ENCODE assay signal across 1 cellular context in the genomic region with DNA sequence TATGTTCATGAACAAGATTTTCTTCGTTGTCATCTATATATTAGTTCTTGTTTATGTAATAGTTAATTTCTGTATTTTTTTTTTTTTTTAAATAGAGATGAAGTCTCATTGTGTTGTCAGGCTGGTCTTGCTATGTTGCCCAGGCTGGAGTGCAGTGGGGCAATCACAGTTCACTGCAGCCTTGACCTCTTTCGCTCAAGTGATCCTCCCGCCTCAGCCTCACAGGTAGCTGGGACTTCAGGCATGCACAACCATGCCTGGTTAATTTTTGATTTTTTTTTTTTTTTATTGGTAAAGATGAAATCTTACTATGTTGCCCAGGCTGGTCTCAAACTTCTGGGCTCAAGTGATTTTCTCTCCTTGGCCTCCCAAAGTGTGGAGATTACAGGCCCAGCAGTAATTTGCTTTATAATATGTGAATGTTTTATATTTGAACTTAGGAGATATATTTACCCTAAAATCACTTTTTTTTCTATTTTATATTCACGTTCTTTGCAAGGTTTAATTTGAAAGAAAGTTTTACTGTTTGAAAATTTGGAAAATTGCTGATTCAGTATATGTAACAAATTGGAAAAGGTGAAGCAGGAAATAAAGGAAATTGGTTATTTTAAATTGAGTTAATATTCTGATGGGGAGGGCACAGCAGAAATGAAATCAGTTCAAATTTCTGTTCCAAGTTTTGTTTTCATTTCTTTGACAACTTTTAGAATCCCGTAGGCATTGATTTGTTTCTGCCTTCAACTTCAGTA.
TF ChIP-seq lines count a peak whose summit lies in the region.

No MANE protein-coding gene starts in this region.

TF ChIP-seq in HepG2, 621 proteins besides CTCF, POLR2A, EP300 and RAD21 (continued from another document):
- TF ChIP-seq ZNF503 (CRISPR knock-in tag; IDR thresholded peaks at IDR 0.05), result no peak
- no peak for TF ChIP-seq PCBP2 (optimal IDR thresholded peaks at IDR 0.05; ENCODE audit: low read depth, low read length, poor library complexity, severe bottlenecking)
- TF ChIP-seq ZNF788 (CRISPR knock-in tag; IDR thresholded peaks at IDR 0.05; ENCODE audit: borderline replicate concordance), result no peak
- TF ChIP-seq, protein P1, sequence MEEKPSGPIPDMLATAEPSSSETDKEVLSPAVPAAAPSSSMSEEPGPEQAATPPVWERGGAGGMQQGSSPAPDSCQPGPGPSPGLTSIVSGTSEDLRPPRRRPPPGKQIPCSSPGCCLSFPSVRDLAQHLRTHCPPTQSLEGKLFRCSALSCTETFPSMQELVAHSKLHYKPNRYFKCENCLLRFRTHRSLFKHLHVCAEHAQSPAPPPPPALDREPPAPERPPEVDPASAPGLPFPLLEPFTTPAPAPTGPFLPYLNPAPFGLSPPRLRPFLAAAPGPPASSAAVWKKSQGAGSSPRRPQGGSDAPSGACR (CRISPR knock-in tag; IDR thresholded peaks at IDR 0.05), result no peak
- peak; percentile 74 for TF ChIP-seq ZNF770 (CRISPR knock-in tag; IDR thresholded peaks at IDR 0.05)
- TF ChIP-seq, protein P2, sequence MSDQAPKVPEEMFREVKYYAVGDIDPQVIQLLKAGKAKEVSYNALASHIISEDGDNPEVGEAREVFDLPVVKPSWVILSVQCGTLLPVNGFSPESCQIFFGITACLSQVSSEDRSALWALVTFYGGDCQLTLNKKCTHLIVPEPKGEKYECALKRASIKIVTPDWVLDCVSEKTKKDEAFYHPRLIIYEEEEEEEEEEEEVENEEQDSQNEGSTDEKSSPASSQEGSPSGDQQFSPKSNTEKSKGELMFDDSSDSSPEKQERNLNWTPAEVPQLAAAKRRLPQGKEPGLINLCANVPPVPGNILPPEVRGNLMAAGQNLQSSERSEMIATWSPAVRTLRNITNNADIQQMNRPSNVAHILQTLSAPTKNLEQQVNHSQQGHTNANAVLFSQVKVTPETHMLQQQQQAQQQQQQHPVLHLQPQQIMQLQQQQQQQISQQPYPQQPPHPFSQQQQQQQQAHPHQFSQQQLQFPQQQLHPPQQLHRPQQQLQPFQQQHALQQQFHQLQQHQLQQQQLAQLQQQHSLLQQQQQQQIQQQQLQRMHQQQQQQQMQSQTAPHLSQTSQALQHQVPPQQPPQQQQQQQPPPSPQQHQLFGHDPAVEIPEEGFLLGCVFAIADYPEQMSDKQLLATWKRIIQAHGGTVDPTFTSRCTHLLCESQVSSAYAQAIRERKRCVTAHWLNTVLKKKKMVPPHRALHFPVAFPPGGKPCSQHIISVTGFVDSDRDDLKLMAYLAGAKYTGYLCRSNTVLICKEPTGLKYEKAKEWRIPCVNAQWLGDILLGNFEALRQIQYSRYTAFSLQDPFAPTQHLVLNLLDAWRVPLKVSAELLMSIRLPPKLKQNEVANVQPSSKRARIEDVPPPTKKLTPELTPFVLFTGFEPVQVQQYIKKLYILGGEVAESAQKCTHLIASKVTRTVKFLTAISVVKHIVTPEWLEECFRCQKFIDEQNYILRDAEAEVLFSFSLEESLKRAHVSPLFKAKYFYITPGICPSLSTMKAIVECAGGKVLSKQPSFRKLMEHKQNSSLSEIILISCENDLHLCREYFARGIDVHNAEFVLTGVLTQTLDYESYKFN (CRISPR knock-in tag; conservative IDR thresholded peaks at IDR 0.05), result no peak
- TF ChIP-seq ZNF34 (CRISPR knock-in tag; IDR thresholded peaks at IDR 0.05; ENCODE audit: borderline replicate concordance), result no peak
- TF ChIP-seq POLR2AphosphoS2 (IDR thresholded peaks at IDR 0.05; ENCODE audit: low read depth, low read length), result no peak
- no peak for TF ChIP-seq ZNF574 (CRISPR knock-in tag; IDR thresholded peaks at IDR 0.05)
- no peak for TF ChIP-seq ZNF143 (CRISPR knock-in tag; IDR thresholded peaks at IDR 0.05)
- TF ChIP-seq ZNF441 (CRISPR knock-in tag; IDR thresholded peaks at IDR 0.05; ENCODE audit: borderline replicate concordance), result no peak
